ENCODE assay signal across 13 cellular contexts in the genomic region with DNA sequence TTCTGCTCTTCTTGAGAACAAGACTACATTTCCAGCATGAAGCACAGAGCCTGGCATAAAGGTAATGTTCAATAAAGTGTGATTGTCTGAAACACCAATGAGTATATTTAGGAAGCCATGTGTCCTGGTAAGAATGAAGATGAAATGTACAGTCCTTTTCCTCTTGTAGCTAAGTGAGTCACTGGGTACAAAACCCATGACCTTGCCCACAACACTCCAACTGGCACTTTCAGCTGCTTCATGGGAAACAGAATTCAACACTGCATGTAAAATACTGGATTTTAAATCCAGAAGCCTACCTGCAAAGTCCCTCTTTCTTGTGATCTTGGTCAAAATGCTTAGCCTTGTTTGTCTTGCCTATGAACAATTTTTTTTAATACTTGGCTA.
DNase-seq lines count a peak whose midpoint lies in the region; ATAC-seq and TF ChIP-seq lines count a peak whose summit lies in the region.
"Had no signal": no experiment of that assay in that cellular context is flagged by ENCODE, and none has a peak within 500 bp of the region (broad histone marks: within the 10 kb centered on the region; RNA-seq: fewer than 3 reads in every experiment).

No MANE protein-coding gene starts in this region.

- H3K4me2 ChIP-seq in mammary epithelial cell (ENCODE audit: insufficient read depth, low read depth, low read length): peak overlapping the region; percentile 29

- no TSS peak for BruUV-seq in mammary epithelial cell (replicated peaks; lab: Mats Ljungman, UMichigan)

- no peaks in the 10 kb centered on the region for H3K27me3 ChIP-seq in mammary epithelial cell (ENCODE audit: insufficient read depth, low read length)
- H3K27me3 ChIP-seq: testis had no signal

- no peak overlapping the region for H3K4me3 ChIP-seq in mammary epithelial cell (replicated peaks in 1 of 3; ENCODE audit: insufficient read depth in 1 of 3, low read depth in 2 of 3, low read length in 3 of 3)
- H3K4me3 ChIP-seq: testis had no signal

- peaks cover 63% of the 10 kb centered on the region for H3K4me1 ChIP-seq in mammary epithelial cell (ENCODE audit: insufficient read depth, low read length)

- TF ChIP-seq CTCF in mammary epithelial cell (conservative IDR thresholded peaks at IDR 0.05 in 1 of 2, IDR thresholded peaks at IDR 0.05 in 1 of 2; ENCODE audit: extremely low read depth in 1 of 2, insufficient read depth in 1 of 2, low read depth in 1 of 2, low read length in 2 of 2): no peak

- DNase-seq in A172 (ENCODE audit: low spot score): peak; percentile 30
- DNase-seq in mammary epithelial cell: peak; percentile 60
- DNase-seq in RPMI8226: no peak
- DNase-seq in NCI-H128 (lab: John Stamatoyannopoulos, UW; ENCODE audit: unreplicated experiment): no peak
- DNase-seq in occipital lobe (lab: John Stamatoyannopoulos, UW): no peak
- DNase-seq: amygdala; effector memory CD8-positive, alpha-beta T cell; mesendoderm; NCI-H2029; testis had no signal

- H3K36me3 ChIP-seq in mammary epithelial cell (ENCODE audit: insufficient read depth, low read length): no peaks in the 10 kb centered on the region

- dilution Hi-C loops in mammary epithelial cell (cut with HindIII; ENCODE audit: low sequenced_read_pairs): no loop called here

- ATAC-seq in GM19025 (IDR thresholded peaks at IDR 0.05; ENCODE audit: low read depth, unreplicated experiment): peak; percentile 19
- peak; percentile 26 for ATAC-seq in HG03159 (IDR thresholded peaks at IDR 0.05; ENCODE audit: unreplicated experiment)
- ATAC-seq in HG03095 (IDR thresholded peaks at IDR 0.05; ENCODE audit: unreplicated experiment): no peak
- ATAC-seq: effector memory CD8-positive, alpha-beta T cell had no signal

- H3K9ac ChIP-seq in mammary epithelial cell (ENCODE audit: insufficient read depth, low read length): no peak overlapping the region

- H3K79me2 ChIP-seq in mammary epithelial cell (ENCODE audit: insufficient read depth, low read length): no peaks in the 10 kb centered on the region

- H3K27ac ChIP-seq in mammary epithelial cell (ENCODE audit: insufficient read depth, low read depth, low read length): peak overlapping the region; percentile 55
- H3K27ac ChIP-seq: testis had no signal

- peak overlapping the region; percentile 8 for H2AFZ ChIP-seq in mammary epithelial cell (ENCODE audit: low read depth, low read length)

- intact Hi-C loops in mammary epithelial cell (cut with micrococcal nuclease): no loop called here

- CTCF ChIA-PET in mammary epithelial cell (lab: Charles Lee; ENCODE audit: low non-redundant PET): no interaction called here

- in situ Hi-C loops in mammary epithelial cell (cut with MboI; ENCODE audit: low sequenced_read_pairs in 2 of 2): no loop called here

- no peaks in the 10 kb centered on the region for H4K20me1 ChIP-seq in mammary epithelial cell (ENCODE audit: insufficient read depth, low read length)

- H3K9me3 ChIP-seq in mammary epithelial cell (replicated peaks; ENCODE audit: insufficient read depth, low read length): no peaks in the 10 kb centered on the region
- H3K9me3 ChIP-seq: testis had no signal

Comparison
In these comparisons a context has a peak if more than half of its experiments do, and no peak if none do; other contexts are left out.
1. DNase-seq: peak in A172 (single experiment) and mammary epithelial cell (single experiment); none in RPMI8226 (single experiment), NCI-H128 (single experiment) and occipital lobe (single experiment).